In genomic region chr21:35268261-35268660, GRCh38 we compare ENCODE assay signal across 8 cellular contexts.
"Had no signal": no experiment of that assay in that cellular context is flagged by ENCODE, and none has a peak within 500 bp of the region (broad histone marks: within the 10 kb centered on the region; RNA-seq: fewer than 3 reads in every experiment).

No MANE protein-coding gene starts in this region.

- H3K27ac Mint-ChIP-seq: IgD-negative memory B cell had no signal

- H3K4me2 ChIP-seq: KMS-11 had no signal

- H3K4me3 Mint-ChIP-seq: IgD-negative memory B cell had no signal

- FAIRE-seq: HepG2, HTR-8/SVneo had no signal

- ATAC-seq: HepG2 had no signal

- H3K36me3 Mint-ChIP-seq: IgD-negative memory B cell had no signal

- H3K9ac ChIP-seq: KMS-11 had no signal

- H3K4me1 Mint-ChIP-seq: IgD-negative memory B cell had no signal

- DNase-seq: IMR-90, KBM-7, KG1 had no signal

- H3K27ac ChIP-seq: HL-60, KMS-11 had no signal
